Comparison of ENCODE assay signal across 7 cellular contexts in the genomic region with DNA sequence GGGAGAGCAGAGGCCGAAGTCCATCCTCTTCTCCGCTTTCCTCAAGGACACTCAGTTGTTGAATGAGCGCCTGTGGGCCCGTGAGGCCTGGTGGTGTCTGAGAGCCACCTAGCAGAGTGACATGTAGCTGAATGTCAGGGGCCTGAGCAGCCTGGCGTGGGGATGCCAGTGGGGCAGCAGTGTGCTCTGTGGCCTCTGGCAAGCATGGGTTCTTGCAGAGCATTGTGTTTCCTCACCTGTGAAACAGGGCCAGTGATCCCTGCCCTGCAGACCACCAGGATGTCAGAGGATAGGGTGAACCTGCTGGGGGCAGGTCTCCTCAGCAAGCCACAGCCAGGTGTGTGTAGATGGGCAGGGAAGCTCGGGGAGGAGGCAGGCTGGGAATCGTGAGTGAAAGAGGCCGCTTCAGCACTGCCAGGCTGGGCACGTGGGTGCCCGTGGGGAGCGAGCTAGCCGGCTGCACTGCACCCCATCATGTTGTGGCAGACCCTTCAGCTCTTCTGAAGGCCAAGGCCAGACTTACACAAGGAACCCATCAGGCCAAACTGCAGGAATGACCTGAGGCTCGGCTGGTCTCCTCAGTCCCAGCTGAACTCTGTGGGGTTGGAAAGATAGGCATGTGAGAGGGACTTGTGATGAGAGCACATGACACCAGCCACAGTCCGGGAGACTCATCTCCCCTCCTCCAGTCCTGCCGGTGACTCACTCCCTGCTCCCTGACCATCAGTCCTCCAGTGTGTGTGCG. TPM values are rescaled to one million over a fixed set of nuclear protein-coding genes. Genes with fewer than 3 reads are reported as not detected.
A peak's percentile ranks its signal among the peaks of the same experiment; 100 is the strongest.
DNase-seq lines count a peak whose midpoint lies in the region; ATAC-seq and TF ChIP-seq lines count a peak whose summit lies in the region.

No MANE protein-coding gene starts in this region.

- no peak overlapping the region for H3K27ac ChIP-seq in foreskin keratinocyte
- H3K27ac ChIP-seq in trophoblast cell (ENCODE audit: low read depth, low read length) = peak overlapping the region; percentile 26

- peaks cover 37% of the 10 kb centered on the region for H3K79me2 ChIP-seq in trophoblast cell (ENCODE audit: control insufficient read depth, insufficient read depth, low read length, poor library complexity)

- H2AK5ac ChIP-seq in trophoblast cell (ENCODE audit: low read length) = no peak overlapping the region

- peaks cover 4% of the 10 kb centered on the region for H3K79me1 ChIP-seq in trophoblast cell (ENCODE audit: low read length)

- ATAC-seq in foreskin keratinocyte (peak; percentile 68), HG03520 (IDR thresholded peaks at IDR 0.05; ENCODE audit: unreplicated experiment) (no peak), GM21717 (IDR thresholded peaks at IDR 0.05; ENCODE audit: unreplicated experiment) (no peak)

- H3K4me3 ChIP-seq in HFF-Myc (replicated peaks; ENCODE audit: low read depth, low read length) (peak overlapping the region; percentile 14), trophoblast cell (ENCODE audit: low read depth, low read length) (no peak overlapping the region)

- H3K9me3 ChIP-seq in trophoblast cell (ENCODE audit: insufficient read depth, low read depth, low read length) = no peaks in the 10 kb centered on the region

- no peak overlapping the region for H4K8ac ChIP-seq in trophoblast cell (ENCODE audit: low read depth, low read length)

- no peak overlapping the region for H2BK12ac ChIP-seq in trophoblast cell (ENCODE audit: low read length)

- no peak overlapping the region for H3K23ac ChIP-seq in trophoblast cell (ENCODE audit: low read length)

- TF ChIP-seq CTCF in HFF-Myc (IDR thresholded peaks at IDR 0.05; ENCODE audit: low read depth, low read length, missing control alignments) = no peak
- no peak for TF ChIP-seq CTCF in foreskin keratinocyte (conservative IDR thresholded peaks at IDR 0.05)

- H3K14ac ChIP-seq in trophoblast cell (ENCODE audit: low read length) = no peak overlapping the region

- no peak overlapping the region for H4K91ac ChIP-seq in trophoblast cell (ENCODE audit: low read depth, low read length)

- H3K36me3 ChIP-seq in trophoblast cell (ENCODE audit: control insufficient read depth in 1 of 2, insufficient read depth in 2 of 2, low read length in 2 of 2) = peaks cover 0 to 4% of the 10 kb centered on the region in 2 experiments

- no peak overlapping the region for H3K9ac ChIP-seq in trophoblast cell (ENCODE audit: low read length)

- H3K18ac ChIP-seq in trophoblast cell (ENCODE audit: low read length) = peak overlapping the region; percentile 18

- peak; percentile 84 for DNase-seq in HFF-Myc (ENCODE audit: extremely low read depth, low read depth)
- peak; percentile 51 for DNase-seq in T1000 (lab: John Stamatoyannopoulos, UW)
- DNase-seq in foreskin keratinocyte = peak; percentile 39 to 68
- peak; percentile 32 to 40 for DNase-seq in trophoblast cell
- no peak for DNase-seq in HuH-7 (ENCODE audit: low spot score)

- no peaks in the 10 kb centered on the region for H3K27me3 ChIP-seq in foreskin keratinocyte
- no peaks in the 10 kb centered on the region for H3K27me3 ChIP-seq in trophoblast cell (ENCODE audit: insufficient read depth, low read length)

- H2BK120ac ChIP-seq in trophoblast cell (ENCODE audit: insufficient read depth, low read length, poor library complexity) = no peak overlapping the region

- no CpG with 5 or more reads among the region's 16 CpGs for WGBS in trophoblast cell (ENCODE audit: extremely low coverage, insufficient coverage, insufficient read length)

- H3K4me2 ChIP-seq in trophoblast cell (ENCODE audit: low read length) = no peak overlapping the region

- H4K12ac ChIP-seq in trophoblast cell (ENCODE audit: low read depth, low read length) = no peak overlapping the region

- H3K4me1 ChIP-seq in foreskin keratinocyte (peaks cover 9% of the 10 kb centered on the region), trophoblast cell (ENCODE audit: control insufficient read depth in 1 of 2, insufficient read depth in 2 of 2, low read length in 2 of 2) (peaks cover 29 to 32% of the 10 kb centered on the region in 2 experiments)

- H3K4ac ChIP-seq in trophoblast cell (ENCODE audit: low read depth, low read length) = peak overlapping the region; percentile 35

- H2AFZ ChIP-seq in trophoblast cell (ENCODE audit: insufficient read depth, low read length, poor library complexity) = no peak overlapping the region

- no peak overlapping the region for H2BK5ac ChIP-seq in trophoblast cell (ENCODE audit: low read depth, low read length, poor library complexity)

RNA-seq across cellular contexts. Expression of a gene that starts 5.0 kb away (rescaled TPM):
- total RNA-seq in foreskin keratinocyte = 20.9 and 21.8 TPM in 2 replicates
- polyA plus RNA-seq in foreskin keratinocyte = 16.6 and 17.5 TPM in 2 replicates
- polyA plus RNA-seq in trophoblast cell (2013) = 12.8 and 12.9 TPM in 2 replicates

RNA-seq across cellular contexts. Expression of a gene that starts 18.9 kb away (rescaled TPM):
- 34.9 and 37.8 TPM in 2 replicates for total RNA-seq in foreskin keratinocyte
- 63.9 and 70.8 TPM in 2 replicates for polyA plus RNA-seq in foreskin keratinocyte
- 18.4 and 19.0 TPM in 2 replicates for polyA plus RNA-seq in trophoblast cell (2013)

RNA-seq across cellular contexts. Expression of a gene that starts 21.7 kb away (rescaled TPM):
- 2.5 TPM in 2 replicates for total RNA-seq in foreskin keratinocyte
- polyA plus RNA-seq in foreskin keratinocyte = 5.5 and 5.8 TPM in 2 replicates
- polyA plus RNA-seq in trophoblast cell (2013) = 0.62 and 0.67 TPM in 2 replicates

RNA-seq across cellular contexts. Expression of a gene that starts 59.1 kb away (rescaled TPM):
- 25.9 and 30.2 TPM in 2 replicates for total RNA-seq in foreskin keratinocyte
- polyA plus RNA-seq in foreskin keratinocyte = 43.5 and 46.7 TPM in 2 replicates
- 30.4 TPM in 2 replicates for polyA plus RNA-seq in trophoblast cell (2013)
